Comparison of ENCODE assay signal across 8 cellular contexts in genomic region chr1:244273845-244274619, GRCh38.
DNase-seq lines count a peak whose midpoint lies in the region; ATAC-seq and FAIRE-seq lines count a peak whose summit lies in the region.

No MANE protein-coding gene starts in this region.

- peaks cover 2% of the 10 kb centered on the region for H3K27me3 Mint-ChIP-seq in activated CD4-positive, alpha-beta memory T cell treated with anti-CD3 and anti-CD28 coated beads, Interleukin-2, amount 10 ng/mL, durations not matched to agents 7 days and 5 days

- 59 to 65% (median 61%) methylated on average over 13 of the region's 13 CpGs for WGBS in small intestine, 3 donors

- H3K4me1 ChIP-seq in small intestine (ENCODE audit: control insufficient read depth in 2 of 2, insufficient read depth in 1 of 2, low read depth in 1 of 2, low read length in 1 of 2), result no peaks in the 10 kb centered on the region

- POLR2A ChIA-PET in activated CD4-positive, alpha-beta memory T cell treated with anti-CD3 and anti-CD28 coated beads, Interleukin-2, amount 10 ng/mL, durations not matched to agents 7 days and 5 days (lab: Charles Lee), result no interaction called here

- CTCF ChIA-PET in activated CD4-positive, alpha-beta memory T cell treated with anti-CD3 and anti-CD28 coated beads, Interleukin-2, amount 10 ng/mL, durations not matched to agents 7 days and 5 days (lab: Charles Lee), result interaction anchor here (0.7 to 3.0 kb wide), 7 partner anchors 9 to 930 kb away, joined by 3 to 34 read pairs (median 3); no protein-coding TSS in a partner anchor

- no peak overlapping the region for H3K4me3 ChIP-seq in small intestine (ENCODE audit: low read depth in 1 of 2, low read length in 2 of 2)

- FAIRE-seq in small intestine (lab: Jason Lieb, UNC), result no peak

- no peaks in the 10 kb centered on the region for H3K36me3 Mint-ChIP-seq in activated CD4-positive, alpha-beta memory T cell treated with anti-CD3 and anti-CD28 coated beads, Interleukin-2, amount 10 ng/mL, durations not matched to agents 7 days and 5 days (ENCODE audit: low read depth)

- peak; percentile 7 for DNase-seq in stimulated activated CD4-positive, alpha-beta T cell treated with anti-CD3 and anti-CD28 coated beads, Interleukin-4, amount 100 ng/mL, for 24 hours
- DNase-seq in stimulated activated CD4-positive, alpha-beta T cell treated with anti-CD3 and anti-CD28 coated beads, Interleukin-4, amount 100 ng/mL, for 1 hour, result no peak
- DNase-seq in activated CD4-positive, alpha-beta memory T cell treated with anti-CD3 and anti-CD28 coated beads, Interleukin-2, amount 10 ng/mL, durations not matched to agents 7 days and 5 days, result peak; percentile 25
- DNase-seq in left cardiac atrium (peak; percentile 78), small intestine (peak; percentile 9), COR-L47 (lab: John Stamatoyannopoulos, UW) (no peak), cerebellar nuclear complex (lab: John Stamatoyannopoulos, UW) (no peak)
- no peak for DNase-seq in effector CD8-positive, alpha-beta T cell (lab: John Stamatoyannopoulos, UW)

- no peaks in the 10 kb centered on the region for H3K27me3 ChIP-seq in small intestine (ENCODE audit: control insufficient read depth in 2 of 2, insufficient read depth in 2 of 2, low read length in 2 of 2)

- intact Hi-C loops in left cardiac atrium (cut with DNase I), result loop anchor here in 1 of 2 donors (2.0 to 10.0 kb wide), 4 partner anchors 219 to 931 kb away; partner anchors contain the start of gene ZBTB18

- no peaks in the 10 kb centered on the region for H3K9me3 ChIP-seq in small intestine (ENCODE audit: control insufficient read depth, low read depth)

- H3K4me3 Mint-ChIP-seq in activated CD4-positive, alpha-beta memory T cell treated with anti-CD3 and anti-CD28 coated beads, Interleukin-2, amount 10 ng/mL, durations not matched to agents 7 days and 5 days, result no peak overlapping the region

- H3K4me1 Mint-ChIP-seq in activated CD4-positive, alpha-beta memory T cell treated with anti-CD3 and anti-CD28 coated beads, Interleukin-2, amount 10 ng/mL, durations not matched to agents 7 days and 5 days, result peaks cover 11% of the 10 kb centered on the region

- no peak overlapping the region for H3K27ac Mint-ChIP-seq in activated CD4-positive, alpha-beta memory T cell treated with anti-CD3 and anti-CD28 coated beads, Interleukin-2, amount 10 ng/mL, durations not matched to agents 7 days and 5 days

- peak; percentile 82 to 95 for ATAC-seq in left cardiac atrium

- H3K27ac ChIP-seq in small intestine (ENCODE audit: low read depth in 1 of 2, low read length in 1 of 2), result peak overlapping the region in 1 of 2 donors; percentile 43

- H3K9me3 Mint-ChIP-seq in activated CD4-positive, alpha-beta memory T cell treated with anti-CD3 and anti-CD28 coated beads, Interleukin-2, amount 10 ng/mL, durations not matched to agents 7 days and 5 days, result peaks cover 2% of the 10 kb centered on the region

- H3K36me3 ChIP-seq in small intestine (ENCODE audit: control insufficient read depth in 2 of 2, insufficient read depth in 2 of 2, low read length in 2 of 2), result no peaks in the 10 kb centered on the region

Comparison
In these comparisons a context has a peak if more than half of its experiments do, and no peak if none do; other contexts are left out.
1. DNase-seq: peak in stimulated activated CD4-positive, alpha-beta T cell treated with anti-CD3 and anti-CD28 coated beads, Interleukin-4, amount 100 ng/mL, for 24 hours (single experiment), activated CD4-positive, alpha-beta memory T cell treated with anti-CD3 and anti-CD28 coated beads, Interleukin-2, amount 10 ng/mL, durations not matched to agents 7 days and 5 days (single experiment), left cardiac atrium (single experiment) and small intestine (single experiment); none in stimulated activated CD4-positive, alpha-beta T cell treated with anti-CD3 and anti-CD28 coated beads, Interleukin-4, amount 100 ng/mL, for 1 hour (single experiment), effector CD8-positive, alpha-beta T cell (single experiment), COR-L47 (single experiment) and cerebellar nuclear complex (0 of 2).